In the genomic region with DNA sequence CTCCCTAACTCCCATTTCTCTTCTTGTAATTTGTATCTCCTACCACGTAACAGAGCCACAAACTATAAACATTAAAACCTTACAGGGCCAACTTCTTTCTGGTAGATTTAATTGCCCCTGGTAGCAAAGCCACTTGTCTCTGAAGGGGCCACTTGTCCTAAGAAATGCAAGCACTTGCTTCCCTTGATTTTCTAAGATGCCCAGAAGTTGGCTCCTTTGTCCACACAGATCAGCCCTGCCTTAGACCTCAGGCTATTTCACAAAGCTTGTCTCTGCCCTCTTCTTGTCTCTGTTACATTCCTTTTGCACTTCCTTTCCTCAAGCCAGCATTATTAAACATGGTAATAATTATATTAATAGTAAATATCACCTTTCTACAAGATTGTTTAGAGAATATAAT, we compare ENCODE assay signal across 16 cellular contexts.
A peak's percentile ranks its signal among the peaks of the same experiment; 100 is the strongest.
DNase-seq lines count a peak whose midpoint lies in the region; ATAC-seq and TF ChIP-seq lines count a peak whose summit lies in the region.
"Had no signal": no experiment of that assay in that cellular context is flagged by ENCODE, and none has a peak within 500 bp of the region (broad histone marks: within the 10 kb centered on the region; RNA-seq: fewer than 3 reads in every experiment).

No MANE protein-coding gene starts in this region.

- CTCF ChIA-PET in activated naive CD4-positive, alpha-beta T cell treated with anti-CD3 and anti-CD28 coated beads for 36 hours (lab: Charles Lee) = no interaction called here
- CTCF ChIA-PET in GM10248 (lab: Yijun Ruan, JAX) = no interaction called here

- 53 to 72% methylated on average over 1 of the region's 1 CpG for WGBS in lung, 2 donors
- WGBS in thyroid gland, 2 donors = 40 to 44% methylated on average over 1 of the region's 1 CpG

- no peaks in the 10 kb centered on the region for H3K36me3 Mint-ChIP-seq in activated naive CD4-positive, alpha-beta T cell treated with anti-CD3 and anti-CD28 coated beads for 36 hours (ENCODE audit: low read depth)
- H3K36me3 Mint-ChIP-seq: IgD-negative memory B cell had no signal

- peak overlapping the region; percentile 65 for H3K27ac Mint-ChIP-seq in activated naive CD4-positive, alpha-beta T cell treated with anti-CD3 and anti-CD28 coated beads for 36 hours
- H3K27ac Mint-ChIP-seq: CD4-positive, alpha-beta T cell; H9; IgD-negative memory B cell had no signal

- intact Hi-C loops in activated naive CD4-positive, alpha-beta T cell treated with anti-CD3 and anti-CD28 coated beads for 36 hours (cut with micrococcal nuclease) = no loop called here
- intact Hi-C loops in thyroid gland (cut with DNase I) = no loop called here

- H3K27me3 Mint-ChIP-seq in activated naive CD4-positive, alpha-beta T cell treated with anti-CD3 and anti-CD28 coated beads for 36 hours (ENCODE audit: low read depth) = no peaks in the 10 kb centered on the region
- H3K27me3 Mint-ChIP-seq: CD4-positive, alpha-beta T cell; IgD-negative memory B cell had no signal

- no peaks in the 10 kb centered on the region for H3K4me1 Mint-ChIP-seq in activated naive CD4-positive, alpha-beta T cell treated with anti-CD3 and anti-CD28 coated beads for 36 hours (ENCODE audit: low read depth)

- no peak overlapping the region for H3K4me3 Mint-ChIP-seq in activated naive CD4-positive, alpha-beta T cell treated with anti-CD3 and anti-CD28 coated beads for 36 hours
- H3K4me3 Mint-ChIP-seq: CD4-positive, alpha-beta T cell; H9; IgD-negative memory B cell had no signal

- no peaks in the 10 kb centered on the region for H3K36me3 ChIP-seq in lung (ENCODE audit: control insufficient read depth in 2 of 2, insufficient read depth in 2 of 2, low read length in 2 of 2)
- H3K36me3 ChIP-seq in thyroid gland = no peaks in the 10 kb centered on the region

- DNase-seq in activated naive CD4-positive, alpha-beta T cell treated with anti-CD3 and anti-CD28 coated beads for 36 hours = no peak
- no peak for DNase-seq in activated naive CD4-positive, alpha-beta T cell treated with Interleukin-2 at 50 U/mL for 16 hours
- DNase-seq in lung (ENCODE audit: low spot score) = peak; percentile 41
- DNase-seq in thyroid gland = peak; percentile 52 to 65
- DNase-seq in activated CD4-positive, CD25-positive, alpha-beta regulatory T cell treated with anti-CD3 and anti-CD28 coated beads, Interleukin-2, amount 50 U/mL, for 72 hours = no peak
- DNase-seq in GM10248 (ENCODE audit: extremely low spot score) = no peak
- no peak for DNase-seq in NCI-H1694 (lab: John Stamatoyannopoulos, UW)
- DNase-seq: AML-193; CD4-positive, alpha-beta T cell; DMS79 treated with DMSO at 0.1 percent for 48 hours; H9 had no signal

- TF ChIP-seq CTCF in lung (IDR thresholded peaks at IDR 0.05; ENCODE audit: control extremely low read depth, extremely low read depth) = no peak
- no peak for TF ChIP-seq CTCF in thyroid gland (IDR thresholded peaks at IDR 0.05)
- no peak for TF ChIP-seq CTCF in GM10248 (IDR thresholded peaks at IDR 0.05; ENCODE audit: control extremely low read depth, extremely low read depth, low read depth, missing control alignments)

- ATAC-seq in lung (ENCODE audit: insufficient read depth, low FRiP score) = peak; percentile 61
- ATAC-seq: A549, HepG2 had no signal

- no peak for TF ChIP-seq POLR2A in thyroid gland (IDR thresholded peaks at IDR 0.05)

- H3K27me3 ChIP-seq in lung (ENCODE audit: control insufficient read depth, insufficient read depth) (no peaks in the 10 kb centered on the region), thyroid gland (no peaks in the 10 kb centered on the region)

- peaks cover 3% of the 10 kb centered on the region for H3K9me3 Mint-ChIP-seq in activated naive CD4-positive, alpha-beta T cell treated with anti-CD3 and anti-CD28 coated beads for 36 hours
- H3K9me3 Mint-ChIP-seq: H9, IgD-negative memory B cell had no signal

- POLR2A ChIA-PET in GM10248 (lab: Yijun Ruan, JAX) = no interaction called here

- H3K27ac ChIP-seq in lung (ENCODE audit: low read depth in 1 of 2, low read length in 1 of 2) (no peak overlapping the region), thyroid gland (peak overlapping the region in 1 of 3 donors; percentile 33)
- H3K27ac ChIP-seq: 22Rv1, A549, C4-2B had no signal

- H3K4me3 ChIP-seq in lung (no peak overlapping the region), thyroid gland (replicated peaks in 1 of 3) (no peak overlapping the region)
- H3K4me3 ChIP-seq: A549 had no signal

- H3K4me1 ChIP-seq in lung (ENCODE audit: control insufficient read depth in 2 of 2, insufficient read depth in 2 of 2, low read length in 2 of 2) (peaks cover 0 to 3% of the 10 kb centered on the region in 2 donors), thyroid gland (peaks cover 0 to 5% of the 10 kb centered on the region in 2 donors)
- H3K4me1 ChIP-seq: A549 had no signal

- H3K9me3 ChIP-seq in lung (ENCODE audit: control insufficient read depth in 2 of 2, insufficient read depth in 1 of 2, low read length in 1 of 2) (no peaks in the 10 kb centered on the region), thyroid gland (no peaks in the 10 kb centered on the region)
- H3K9me3 ChIP-seq: A549 had no signal

Comparison
In these comparisons a context has a peak if more than half of its experiments do, and no peak if none do; other contexts are left out.
1. DNase-seq: peak in lung (single experiment) and thyroid gland (2 of 2); none in activated naive CD4-positive, alpha-beta T cell treated with anti-CD3 and anti-CD28 coated beads for 36 hours (single experiment), activated naive CD4-positive, alpha-beta T cell treated with Interleukin-2 at 50 U/mL for 16 hours (single experiment), activated CD4-positive, CD25-positive, alpha-beta regulatory T cell treated with anti-CD3 and anti-CD28 coated beads, Interleukin-2, amount 50 U/mL, for 72 hours (single experiment), GM10248 (single experiment) and NCI-H1694 (single experiment).